ENCODE assay signal across 1 cellular context in genomic region chr5:74104469-74104868, GRCh38.
TF ChIP-seq lines count a peak whose summit lies in the region.

No MANE protein-coding gene starts in this region.

TF ChIP-seq in HepG2, 621 proteins besides CTCF, POLR2A, EP300 and RAD21 (continued from another document and continues in another):
- TF ChIP-seq ARID2 (CRISPR knock-in tag; IDR thresholded peaks at IDR 0.05; ENCODE audit: borderline replicate concordance): no peak
- no peak for TF ChIP-seq ATF7-NPFF (CRISPR knock-in tag; IDR thresholded peaks at IDR 0.05; ENCODE audit: low read depth)
- TF ChIP-seq, protein P1, sequence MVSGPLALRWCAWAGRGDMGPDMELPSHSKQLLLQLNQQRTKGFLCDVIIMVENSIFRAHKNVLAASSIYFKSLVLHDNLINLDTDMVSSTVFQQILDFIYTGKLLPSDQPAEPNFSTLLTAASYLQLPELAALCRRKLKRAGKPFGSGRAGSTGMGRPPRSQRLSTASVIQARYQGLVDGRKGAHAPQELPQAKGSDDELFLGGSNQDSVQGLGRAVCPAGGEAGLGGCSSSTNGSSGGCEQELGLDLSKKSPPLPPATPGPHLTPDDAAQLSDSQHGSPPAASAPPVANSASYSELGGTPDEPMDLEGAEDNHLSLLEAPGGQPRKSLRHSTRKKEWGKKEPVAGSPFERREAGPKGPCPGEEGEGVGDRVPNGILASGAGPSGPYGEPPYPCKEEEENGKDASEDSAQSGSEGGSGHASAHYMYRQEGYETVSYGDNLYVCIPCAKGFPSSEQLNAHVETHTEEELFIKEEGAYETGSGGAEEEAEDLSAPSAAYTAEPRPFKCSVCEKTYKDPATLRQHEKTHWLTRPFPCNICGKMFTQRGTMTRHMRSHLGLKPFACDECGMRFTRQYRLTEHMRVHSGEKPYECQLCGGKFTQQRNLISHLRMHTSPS (CRISPR knock-in tag; IDR thresholded peaks at IDR 0.05; ENCODE audit: low read depth): no peak
- TF ChIP-seq MED1 (CRISPR knock-in tag; IDR thresholded peaks at IDR 0.05): no peak
- TF ChIP-seq, protein P2, sequence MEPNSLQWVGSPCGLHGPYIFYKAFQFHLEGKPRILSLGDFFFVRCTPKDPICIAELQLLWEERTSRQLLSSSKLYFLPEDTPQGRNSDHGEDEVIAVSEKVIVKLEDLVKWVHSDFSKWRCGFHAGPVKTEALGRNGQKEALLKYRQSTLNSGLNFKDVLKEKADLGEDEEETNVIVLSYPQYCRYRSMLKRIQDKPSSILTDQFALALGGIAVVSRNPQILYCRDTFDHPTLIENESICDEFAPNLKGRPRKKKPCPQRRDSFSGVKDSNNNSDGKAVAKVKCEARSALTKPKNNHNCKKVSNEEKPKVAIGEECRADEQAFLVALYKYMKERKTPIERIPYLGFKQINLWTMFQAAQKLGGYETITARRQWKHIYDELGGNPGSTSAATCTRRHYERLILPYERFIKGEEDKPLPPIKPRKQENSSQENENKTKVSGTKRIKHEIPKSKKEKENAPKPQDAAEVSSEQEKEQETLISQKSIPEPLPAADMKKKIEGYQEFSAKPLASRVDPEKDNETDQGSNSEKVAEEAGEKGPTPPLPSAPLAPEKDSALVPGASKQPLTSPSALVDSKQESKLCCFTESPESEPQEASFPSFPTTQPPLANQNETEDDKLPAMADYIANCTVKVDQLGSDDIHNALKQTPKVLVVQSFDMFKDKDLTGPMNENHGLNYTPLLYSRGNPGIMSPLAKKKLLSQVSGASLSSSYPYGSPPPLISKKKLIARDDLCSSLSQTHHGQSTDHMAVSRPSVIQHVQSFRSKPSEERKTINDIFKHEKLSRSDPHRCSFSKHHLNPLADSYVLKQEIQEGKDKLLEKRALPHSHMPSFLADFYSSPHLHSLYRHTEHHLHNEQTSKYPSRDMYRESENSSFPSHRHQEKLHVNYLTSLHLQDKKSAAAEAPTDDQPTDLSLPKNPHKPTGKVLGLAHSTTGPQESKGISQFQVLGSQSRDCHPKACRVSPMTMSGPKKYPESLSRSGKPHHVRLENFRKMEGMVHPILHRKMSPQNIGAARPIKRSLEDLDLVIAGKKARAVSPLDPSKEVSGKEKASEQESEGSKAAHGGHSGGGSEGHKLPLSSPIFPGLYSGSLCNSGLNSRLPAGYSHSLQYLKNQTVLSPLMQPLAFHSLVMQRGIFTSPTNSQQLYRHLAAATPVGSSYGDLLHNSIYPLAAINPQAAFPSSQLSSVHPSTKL (CRISPR knock-in tag; IDR thresholded peaks at IDR 0.05): no peak
- TF ChIP-seq MXD3 (CRISPR knock-in tag; IDR thresholded peaks at IDR 0.05): no peak
- TF ChIP-seq JUNB (CRISPR knock-in tag; IDR thresholded peaks at IDR 0.05; ENCODE audit: borderline replicate concordance): no peak
- no peak for TF ChIP-seq CAMTA2 (CRISPR knock-in tag; IDR thresholded peaks at IDR 0.05; ENCODE audit: borderline replicate concordance)
- TF ChIP-seq KDM1A (CRISPR knock-in tag; IDR thresholded peaks at IDR 0.05): no peak
- no peak for TF ChIP-seq ZNF839 (CRISPR knock-in tag; IDR thresholded peaks at IDR 0.05; ENCODE audit: borderline replicate concordance)
- no peak for TF ChIP-seq MIER3 (CRISPR knock-in tag; IDR thresholded peaks at IDR 0.05; ENCODE audit: borderline replicate concordance)
- TF ChIP-seq ZNF576 (CRISPR knock-in tag; IDR thresholded peaks at IDR 0.05): no peak
- no peak for TF ChIP-seq ZFP37 (CRISPR knock-in tag; IDR thresholded peaks at IDR 0.05; ENCODE audit: borderline replicate concordance)
- no peak for TF ChIP-seq KDM5B (CRISPR knock-in tag; IDR thresholded peaks at IDR 0.05; ENCODE audit: borderline replicate concordance)
- no peak for TF ChIP-seq MAFK (conservative IDR thresholded peaks at IDR 0.05 in 1 of 2, IDR thresholded peaks at IDR 0.05 in 1 of 2; ENCODE audit: low read length in 2 of 2)
- no peak for TF ChIP-seq ZNF543 (CRISPR knock-in tag; IDR thresholded peaks at IDR 0.05)
- TF ChIP-seq ZNF720 (CRISPR knock-in tag; IDR thresholded peaks at IDR 0.05): no peak
- no peak for TF ChIP-seq NFAT5 (CRISPR knock-in tag; IDR thresholded peaks at IDR 0.05)
- peak; percentile 19; the same call in 1 of the 2 replicates for TF ChIP-seq NCOA2 (CRISPR knock-in tag; IDR thresholded peaks at IDR 0.05)
- no peak for TF ChIP-seq ZNF468 (CRISPR knock-in tag; IDR thresholded peaks at IDR 0.05)
- TF ChIP-seq ZNF160 (CRISPR knock-in tag; IDR thresholded peaks at IDR 0.05): no peak
- TF ChIP-seq CHCHD3 (CRISPR knock-in tag; IDR thresholded peaks at IDR 0.05): no peak
- TF ChIP-seq ZBTB10 (CRISPR knock-in tag; IDR thresholded peaks at IDR 0.05; ENCODE audit: borderline replicate concordance): no peak
- TF ChIP-seq DR1 (CRISPR knock-in tag; IDR thresholded peaks at IDR 0.05): no peak
- no peak for TF ChIP-seq SMYD3 (CRISPR knock-in tag; IDR thresholded peaks at IDR 0.05)
- no peak for TF ChIP-seq SOX13 (IDR thresholded peaks at IDR 0.05)
- peak in 1 of 2 experiments; percentile 14; a peak in 1 of 4 replicates for TF ChIP-seq SOX13 (CRISPR knock-in tag; conservative IDR thresholded peaks at IDR 0.05 in 1 of 2, IDR thresholded peaks at IDR 0.05 in 1 of 2)
- no peak for TF ChIP-seq FOXA1 (IDR thresholded peaks at IDR 0.05)
- TF ChIP-seq FOXA1 (CRISPR knock-in tag; IDR thresholded peaks at IDR 0.05): peak; percentile 31; the same call in 1 of the 2 replicates
- 0 out of 2 replicates have a peak, but pooled peaks have one; percentile 30 for TF ChIP-seq ISL2 (CRISPR knock-in tag; IDR thresholded peaks at IDR 0.05)
- no peak for TF ChIP-seq CBX2 (IDR thresholded peaks at IDR 0.05; ENCODE audit: low read depth, low read length)
- no peak for TF ChIP-seq CBX2 (CRISPR knock-in tag; IDR thresholded peaks at IDR 0.05; ENCODE audit: low read depth)
- no peak for TF ChIP-seq TBX3 (IDR thresholded peaks at IDR 0.05; ENCODE audit: borderline replicate concordance)
- TF ChIP-seq PRDM4 (CRISPR knock-in tag; IDR thresholded peaks at IDR 0.05; ENCODE audit: borderline replicate concordance): no peak
- no peak for TF ChIP-seq ZBTB33 (CRISPR knock-in tag; IDR thresholded peaks at IDR 0.05)
- TF ChIP-seq, protein P3, sequence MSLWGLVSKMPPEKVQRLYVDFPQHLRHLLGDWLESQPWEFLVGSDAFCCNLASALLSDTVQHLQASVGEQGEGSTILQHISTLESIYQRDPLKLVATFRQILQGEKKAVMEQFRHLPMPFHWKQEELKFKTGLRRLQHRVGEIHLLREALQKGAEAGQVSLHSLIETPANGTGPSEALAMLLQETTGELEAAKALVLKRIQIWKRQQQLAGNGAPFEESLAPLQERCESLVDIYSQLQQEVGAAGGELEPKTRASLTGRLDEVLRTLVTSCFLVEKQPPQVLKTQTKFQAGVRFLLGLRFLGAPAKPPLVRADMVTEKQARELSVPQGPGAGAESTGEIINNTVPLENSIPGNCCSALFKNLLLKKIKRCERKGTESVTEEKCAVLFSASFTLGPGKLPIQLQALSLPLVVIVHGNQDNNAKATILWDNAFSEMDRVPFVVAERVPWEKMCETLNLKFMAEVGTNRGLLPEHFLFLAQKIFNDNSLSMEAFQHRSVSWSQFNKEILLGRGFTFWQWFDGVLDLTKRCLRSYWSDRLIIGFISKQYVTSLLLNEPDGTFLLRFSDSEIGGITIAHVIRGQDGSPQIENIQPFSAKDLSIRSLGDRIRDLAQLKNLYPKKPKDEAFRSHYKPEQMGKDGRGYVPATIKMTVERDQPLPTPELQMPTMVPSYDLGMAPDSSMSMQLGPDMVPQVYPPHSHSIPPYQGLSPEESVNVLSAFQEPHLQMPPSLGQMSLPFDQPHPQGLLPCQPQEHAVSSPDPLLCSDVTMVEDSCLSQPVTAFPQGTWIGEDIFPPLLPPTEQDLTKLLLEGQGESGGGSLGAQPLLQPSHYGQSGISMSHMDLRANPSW (CRISPR knock-in tag; IDR thresholded peaks at IDR 0.05; ENCODE audit: borderline replicate concordance): no peak
- TF ChIP-seq SYNCRIP (IDR thresholded peaks at IDR 0.05; ENCODE audit: insufficient read depth, low read depth, low read length): no peak
- TF ChIP-seq MIXL1 (CRISPR knock-in tag; IDR thresholded peaks at IDR 0.05): 0 out of 2 replicates have a peak, but pooled peaks have one; percentile 26
- TF ChIP-seq ZNF20 (CRISPR knock-in tag; IDR thresholded peaks at IDR 0.05): no peak
- TF ChIP-seq GTF2F1 (IDR thresholded peaks at IDR 0.05; ENCODE audit: low read length): no peak
